In genomic region chr15:51190424-51191068, GRCh38 we compare ENCODE assay signal across 28 cellular contexts.
A peak's percentile ranks its signal among the peaks of the same experiment; 100 is the strongest.
DNase-seq lines count a peak whose midpoint lies in the region; ATAC-seq and TF ChIP-seq lines count a peak whose summit lies in the region.
"Had no signal": no experiment of that assay in that cellular context is flagged by ENCODE, and none has a peak within 500 bp of the region (broad histone marks: within the 10 kb centered on the region; RNA-seq: fewer than 3 reads in every experiment).

No MANE protein-coding gene starts in this region.

- H3K9me3 ChIP-seq in liver (ENCODE audit: control insufficient read depth in 4 of 4, low read length in 3 of 4) (no peaks in the 10 kb centered on the region), skeletal muscle tissue (ENCODE audit: control insufficient read depth in 3 of 3, low read length in 3 of 3) (no peaks in the 10 kb centered on the region)
- no peaks in the 10 kb centered on the region for H3K9me3 ChIP-seq in effector memory CD4-positive, alpha-beta T cell (ENCODE audit: control insufficient read depth, low read length)
- H3K9me3 ChIP-seq: body of pancreas, prostate gland, upper lobe of left lung had no signal

- H3K4me3 ChIP-seq in HL-60 (replicated peaks; ENCODE audit: insufficient read depth, low read length) (no peak overlapping the region), liver (ENCODE audit: low read depth in 1 of 3, low read length in 3 of 3) (no peak overlapping the region), skeletal muscle tissue (ENCODE audit: low read length in 3 of 3) (peak overlapping the region in 1 of 3 donors; percentile 63)
- no peak overlapping the region for H3K4me3 ChIP-seq in effector memory CD4-positive, alpha-beta T cell (ENCODE audit: insufficient read depth, low read depth, low read length, poor library complexity, severe bottlenecking)
- H3K4me3 ChIP-seq: body of pancreas, PC-9, prostate gland, upper lobe of left lung had no signal

- TF ChIP-seq CTCF in HL-60 (IDR thresholded peaks at IDR 0.05; ENCODE audit: insufficient read depth, low read length), result no peak
- TF ChIP-seq CTCF in liver (IDR thresholded peaks at IDR 0.05; ENCODE audit: low read depth, low read length, missing input control), result no peak

- H3K27ac ChIP-seq in HL-60 (replicated peaks), result peak overlapping the region; percentile 57
- H3K27ac ChIP-seq in liver (ENCODE audit: low read depth in 1 of 2, low read length in 2 of 2), result no peak overlapping the region
- peak overlapping the region; percentile 94 for H3K27ac ChIP-seq in skeletal muscle tissue (ENCODE audit: low read depth, low read length)
- no peak overlapping the region for H3K27ac ChIP-seq in effector memory CD4-positive, alpha-beta T cell (ENCODE audit: insufficient read depth, low read length, poor library complexity, severe bottlenecking)
- H3K27ac ChIP-seq: body of pancreas, PC-9, prostate gland, upper lobe of left lung had no signal

- DNase-seq in HL-60 (ENCODE audit: low read depth in 1 of 2, low spot score in 1 of 2) (no peak), dermis microvascular lymphatic vessel endothelial cell (ENCODE audit: low read depth in 2 of 2) (peak; percentile 85 to 88)
- no peak for DNase-seq in activated effector memory CD4-positive, alpha-beta T cell treated with Interleukin-2 at 50 U/mL for 16 hours
- no peak for DNase-seq in effector memory CD4-positive, alpha-beta T cell
- DNase-seq: activated naive CD8-positive, alpha-beta T cell treated with anti-CD3 and anti-CD28 coated beads, Interleukin-2, amount 50 U/mL, for 24 hours; activated T-cell treated with anti-CD3 and anti-CD28 coated beads, Interleukin-2, amount 50 U/mL, for 48 hours; Calu3; CD4-positive, CD25-positive, alpha-beta regulatory T cell; cerebellar nuclear complex; DMS79; Karpas-422; midbrain; naive B cell; NCI-H1417 treated with DMSO at 0.1 percent for 48 hours; NCI-H2081 treated with DMSO at 0.1 percent for 48 hours; NCI-H345; NCI-H69; PC-9; stimulated activated CD4-positive, alpha-beta T cell treated with anti-CD3 and anti-CD28 coated beads, Interleukin-15, amount 100 ng/mL, for 24 hours; stimulated activated CD4-positive, alpha-beta T cell treated with anti-CD3 and anti-CD28 coated beads, Interleukin-4, amount 100 ng/mL, for 4 hours; T-helper 17 cell had no signal

- H3K4me1 ChIP-seq in liver (ENCODE audit: control insufficient read depth in 4 of 4, insufficient read depth in 4 of 4, low read length in 3 of 4) (peaks cover 0 to 3% (median 0%) of the 10 kb centered on the region in 4 donors), skeletal muscle tissue (ENCODE audit: control insufficient read depth in 3 of 3, insufficient read depth in 3 of 3, low read length in 3 of 3) (peaks cover 25 to 31% (median 29%) of the 10 kb centered on the region in 3 donors)
- H3K4me1 ChIP-seq in effector memory CD4-positive, alpha-beta T cell (ENCODE audit: control insufficient read depth, insufficient read depth, low read length, poor library complexity, severe bottlenecking), result no peaks in the 10 kb centered on the region
- H3K4me1 ChIP-seq: prostate gland had no signal

- H3K27me3 ChIP-seq in HL-60 (ENCODE audit: insufficient read depth, poor library complexity, severe bottlenecking) (no peaks in the 10 kb centered on the region), liver (ENCODE audit: control insufficient read depth in 4 of 4, insufficient read depth in 4 of 4, low read length in 3 of 4) (peaks cover 0 to 10% (median 5%) of the 10 kb centered on the region in 4 donors), skeletal muscle tissue (ENCODE audit: control insufficient read depth in 3 of 3, insufficient read depth in 3 of 3, low read length in 3 of 3) (no peaks in the 10 kb centered on the region)
- H3K27me3 ChIP-seq in effector memory CD4-positive, alpha-beta T cell (replicated peaks; ENCODE audit: control insufficient read depth, insufficient read depth, low read length, poor library complexity, severe bottlenecking), result peaks cover 8% of the 10 kb centered on the region
- H3K27me3 ChIP-seq: body of pancreas, upper lobe of left lung had no signal

- ATAC-seq in GM21390 (IDR thresholded peaks at IDR 0.05; ENCODE audit: unreplicated experiment) (no peak), HG03520 (IDR thresholded peaks at IDR 0.05; ENCODE audit: unreplicated experiment) (no peak)
- ATAC-seq: activated naive CD8-positive, alpha-beta T cell treated with anti-CD3 and anti-CD28 coated beads, Interleukin-2, amount 50 U/mL, for 24 hours; body of pancreas; T-helper 17 cell had no signal

- H3K9ac ChIP-seq in liver (ENCODE audit: low read depth in 1 of 2, low read length in 2 of 2) (no peak overlapping the region), skeletal muscle tissue (ENCODE audit: low read depth in 1 of 3, low read length in 3 of 3) (peak overlapping the region in 1 of 3 donors; percentile 76)

- H3K36me3 ChIP-seq in liver (ENCODE audit: control insufficient read depth in 4 of 4, insufficient read depth in 3 of 4, low read depth in 1 of 4, low read length in 3 of 4) (no peaks in the 10 kb centered on the region), skeletal muscle tissue (ENCODE audit: control insufficient read depth in 3 of 3, insufficient read depth in 3 of 3, low read length in 3 of 3) (no peaks in the 10 kb centered on the region)
- H3K36me3 ChIP-seq in effector memory CD4-positive, alpha-beta T cell (ENCODE audit: control insufficient read depth, insufficient read depth, low read length), result no peaks in the 10 kb centered on the region
- H3K36me3 ChIP-seq: prostate gland, upper lobe of left lung had no signal

- no peak for TF ChIP-seq RAD21 in liver (IDR thresholded peaks at IDR 0.05)

- 60% methylated on average over 8 of the region's 8 CpGs for WGBS in liver

TF ChIP-seq in liver, 16 proteins besides CTCF, POLR2A, EP300 and RAD21:
- TF ChIP-seq NR2F2 (IDR thresholded peaks at IDR 0.05), result peak; percentile 16
- no peak for TF ChIP-seq ZBTB33 (IDR thresholded peaks at IDR 0.05)

Comparison
In these comparisons a context has a peak if more than half of its experiments do, and no peak if none do; other contexts are left out.
1. DNase-seq: peak in dermis microvascular lymphatic vessel endothelial cell (2 of 2); none in HL-60 (0 of 2), activated effector memory CD4-positive, alpha-beta T cell treated with Interleukin-2 at 50 U/mL for 16 hours (single experiment) and effector memory CD4-positive, alpha-beta T cell (0 of 3).
2. H3K27ac ChIP-seq: peak in HL-60 (single experiment) and skeletal muscle tissue (single experiment); none in liver (0 of 2) and effector memory CD4-positive, alpha-beta T cell (single experiment).